Comparison of ENCODE assay signal across 8 cellular contexts in the genomic region with DNA sequence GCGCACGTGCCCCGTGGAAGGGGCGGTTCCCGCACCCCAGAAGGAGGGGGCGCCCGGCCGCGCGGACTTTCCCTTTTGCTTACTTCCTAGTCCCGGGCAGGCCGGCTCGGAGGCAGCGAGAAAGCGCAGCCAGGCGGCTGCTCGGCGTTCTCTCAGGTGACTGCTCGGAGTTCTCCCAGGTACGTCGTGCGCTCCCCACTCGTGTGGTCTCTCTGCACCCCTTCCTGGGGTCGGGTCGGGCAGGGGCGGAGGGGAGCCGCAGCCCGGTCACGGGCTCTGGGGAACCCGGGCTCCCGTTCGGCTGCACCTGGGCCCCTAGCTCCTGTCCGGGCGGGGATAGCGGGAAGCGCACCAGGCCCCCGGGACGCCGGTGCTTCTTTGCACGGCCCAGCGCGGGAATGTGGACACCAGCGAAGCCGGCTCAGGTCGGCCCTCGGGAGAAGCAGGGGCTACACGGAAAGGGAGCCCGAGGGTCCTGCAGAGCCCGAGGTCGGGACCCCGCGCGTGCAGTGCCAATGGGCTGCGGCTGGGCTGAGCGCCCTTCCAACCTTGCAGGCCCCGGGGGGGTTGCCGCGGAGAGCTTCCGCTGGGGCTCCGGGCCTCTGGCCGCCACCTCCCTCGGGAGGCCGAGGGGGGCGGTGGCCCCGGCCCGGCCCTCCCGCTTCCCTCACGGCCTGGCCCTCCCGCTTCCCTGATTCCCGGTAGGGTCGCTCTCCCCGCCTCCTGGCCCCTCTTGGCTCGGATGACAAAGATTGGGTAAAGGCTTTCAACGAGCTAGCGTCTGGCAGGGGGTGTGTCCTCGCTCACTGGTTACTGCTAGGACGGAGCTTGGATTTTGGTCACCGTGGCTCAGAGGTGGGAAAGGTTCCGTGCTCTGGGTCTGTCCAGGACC. TPM values are rescaled to one million over a fixed set of nuclear protein-coding genes. Genes with fewer than 3 reads are reported as not detected.
DNase-seq lines count a peak whose midpoint lies in the region; ATAC-seq, FAIRE-seq and TF ChIP-seq lines count a peak whose summit lies in the region.

A gene with protein sequence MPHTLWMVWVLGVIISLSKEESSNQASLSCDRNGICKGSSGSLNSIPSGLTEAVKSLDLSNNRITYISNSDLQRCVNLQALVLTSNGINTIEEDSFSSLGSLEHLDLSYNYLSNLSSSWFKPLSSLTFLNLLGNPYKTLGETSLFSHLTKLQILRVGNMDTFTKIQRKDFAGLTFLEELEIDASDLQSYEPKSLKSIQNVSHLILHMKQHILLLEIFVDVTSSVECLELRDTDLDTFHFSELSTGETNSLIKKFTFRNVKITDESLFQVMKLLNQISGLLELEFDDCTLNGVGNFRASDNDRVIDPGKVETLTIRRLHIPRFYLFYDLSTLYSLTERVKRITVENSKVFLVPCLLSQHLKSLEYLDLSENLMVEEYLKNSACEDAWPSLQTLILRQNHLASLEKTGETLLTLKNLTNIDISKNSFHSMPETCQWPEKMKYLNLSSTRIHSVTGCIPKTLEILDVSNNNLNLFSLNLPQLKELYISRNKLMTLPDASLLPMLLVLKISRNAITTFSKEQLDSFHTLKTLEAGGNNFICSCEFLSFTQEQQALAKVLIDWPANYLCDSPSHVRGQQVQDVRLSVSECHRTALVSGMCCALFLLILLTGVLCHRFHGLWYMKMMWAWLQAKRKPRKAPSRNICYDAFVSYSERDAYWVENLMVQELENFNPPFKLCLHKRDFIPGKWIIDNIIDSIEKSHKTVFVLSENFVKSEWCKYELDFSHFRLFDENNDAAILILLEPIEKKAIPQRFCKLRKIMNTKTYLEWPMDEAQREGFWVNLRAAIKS (plus strand): TSS at position 99 of the 892 bp plus-strand sequence. CDS start 18,628 bp downstream, outside the sequence.

- H4K20me1 ChIP-seq in GM12878 (ENCODE audit: control insufficient read depth, insufficient read depth), result no peaks in the 10 kb centered on the region; the same call in 1 of the 2 replicates

- H3K36me3 Mint-ChIP-seq in immature natural killer cell, result peaks cover 2 to 16% (median 13%) of the 10 kb centered on the region in 3 donors

- intact Hi-C loops in GM12878 (cut with micrococcal nuclease; ENCODE audit: unreplicated experiment), result no loop called here

- RAD21 ChIA-PET in GM12878 (lab: Charles Lee; ENCODE audit: unreplicated experiment), result no interaction called here

- H3K36me3 ChIP-seq in ACC112 (ENCODE audit: insufficient read depth, low read length), result no peaks in the 10 kb centered on the region
- no peaks in the 10 kb centered on the region for H3K36me3 ChIP-seq in GM12878 (ENCODE audit: control insufficient read depth in 2 of 2, insufficient read depth in 2 of 2, low read length in 1 of 2)

- SMC1A ChIA-PET in GM12878 (lab: Charles Lee; ENCODE audit: uncharacterized antibody, unreplicated experiment), result no interaction called here

- H3K9ac ChIP-seq in GM12878 (ENCODE audit: control insufficient read depth, insufficient read depth, low read length), result no peak within 1 kb of the TSS

- peaks cover 37% of the 10 kb centered on the region for H3K27me3 ChIP-seq in ACC112 (ENCODE audit: insufficient read depth, low read length)
- peaks cover 6 to 26% of the 10 kb centered on the region in 2 experiments for H3K27me3 ChIP-seq in GM12878 (replicated peaks in 1 of 2; ENCODE audit: control insufficient read depth in 2 of 2, insufficient read depth in 2 of 2, low read length in 1 of 2)

- peak; percentile 39 for TF ChIP-seq POLR2A in GM18951 (IDR thresholded peaks at IDR 0.05; ENCODE audit: extremely low read depth, insufficient read depth, insufficient read length)
- TF ChIP-seq POLR2A in GM12878 (IDR thresholded peaks at IDR 0.05; ENCODE audit: low read depth, low read length), result no peak

- peaks cover 12 to 20% of the 10 kb centered on the region in 2 donors for H3K4me1 Mint-ChIP-seq in immature natural killer cell

- H3K4me3 ChIP-seq in ACC112 (ENCODE audit: low read depth, low read length) (peak within 1 kb of the TSS; percentile 75), GM12878 (peak within 1 kb of the TSS; percentile 65)

- CTCF ChIA-PET in GM12878 (lab: Yijun Ruan, JAX), result no interaction called here

- H3K4me1 ChIP-seq in ACC112 (ENCODE audit: control insufficient read depth, insufficient read depth, low read length, unreplicated experiment) (no peaks in the 10 kb centered on the region), GM12878 (ENCODE audit: control insufficient read depth, insufficient read depth, low read length) (peaks cover 6% of the 10 kb centered on the region; the same call in 1 of the 2 replicates)

- WGBS in GM12878 (ENCODE audit: insufficient coverage, insufficient replicate concordance, low lambda C conversion rate, missing lambda C conversion rate), result 7% methylated on average over 46 of the region's 79 CpGs

- in situ Hi-C loops in GM18951 (cut with MboI; ENCODE audit: low sequenced_read_pairs, unreplicated experiment) (no loop called here), GM12878 (cut with MboI) (no loop called here)

- ATAC-seq in HG03280 (IDR thresholded peaks at IDR 0.05; ENCODE audit: unreplicated experiment) (peak; percentile 72), GM12878 (peak; percentile 95)

- no peak for TF ChIP-seq EP300 in GM12878 (IDR thresholded peaks at IDR 0.05; ENCODE audit: borderline replicate concordance in 1 of 2, control insufficient read depth in 1 of 2, low read depth in 2 of 2, low read length in 2 of 2)

- H3K4me3 Mint-ChIP-seq in immature natural killer cell, result peak within 1 kb of the TSS; percentile 81 to 87 (median 82)

- no peak for TF ChIP-seq RAD21 in GM12878 (IDR thresholded peaks at IDR 0.05; ENCODE audit: insufficient read depth, low read depth, low read length)

- H3K27ac ChIP-seq in ACC112 (ENCODE audit: low read depth, low read length) (no peak within 1 kb of the TSS), GM12878 (ENCODE audit: control insufficient read depth, insufficient read depth) (no peak within 1 kb of the TSS)

- H2AFZ ChIP-seq in ACC112 (ENCODE audit: low read length, unreplicated experiment) (peak within 1 kb of the TSS; percentile 11), GM12878 (ENCODE audit: control insufficient read depth, low read depth, low read length) (peak within 1 kb of the TSS; percentile 67)

- POLR2A ChIA-PET in GM12878 (lab: Charles Lee), result interaction anchor here (0.6 kb wide), 1 partner anchor 51 kb away, joined by 4 read pairs; no protein-coding TSS in a partner anchor

- no peak for FAIRE-seq in GM12878 (lab: Jason Lieb, UNC)

- H3K27me3 Mint-ChIP-seq in immature natural killer cell (ENCODE audit: low read depth in 3 of 3), result peaks cover 7 to 35% (median 9%) of the 10 kb centered on the region in 3 donors

- H3K27ac Mint-ChIP-seq in immature natural killer cell, result no peak within 1 kb of the TSS

- no TSS peak for BruUV-seq in GM12878 (replicated peaks; lab: Mats Ljungman, UMichigan)

- H3K9me3 Mint-ChIP-seq in immature natural killer cell, result peaks cover 8 to 16% (median 15%) of the 10 kb centered on the region in 6 donors

- DNase-seq in T-helper 22 cell (ENCODE audit: low read depth) (peak; percentile 30), GM12878 (ENCODE audit: low read depth, low spot score) (no peak), immature natural killer cell (peak; percentile 34 to 49 (median 37)), foreskin melanocyte (no peak)
- peak; percentile 34 to 53 for DNase-seq in stimulated activated CD4-positive, alpha-beta T cell treated with anti-CD3 and anti-CD28 coated beads, Interleukin-12 subunit alpha, Interleukin-12 subunit beta, amount 100 ng/mL, for 24 hours (ENCODE audit: low read depth in 2 of 2)

- no peaks in the 10 kb centered on the region for H3K79me2 ChIP-seq in ACC112 (ENCODE audit: control insufficient read depth, insufficient read depth, low read length, unreplicated experiment)
- H3K79me2 ChIP-seq in GM12878 (ENCODE audit: control insufficient read depth, insufficient read depth, low read length), result no peaks in the 10 kb centered on the region

- H3K9me3 ChIP-seq in GM12878 (replicated peaks; ENCODE audit: control insufficient read depth, insufficient read depth, low read length), result peaks cover 11% of the 10 kb centered on the region

- no peak for TF ChIP-seq CTCF in GM12878 (IDR thresholded peaks at IDR 0.05 in 2 of 3, conservative IDR thresholded peaks at IDR 0.05 in 1 of 3; ENCODE audit: control insufficient read depth in 2 of 3, extremely low read depth in 1 of 3, insufficient read depth in 1 of 3, low read depth in 3 of 3, low read length in 3 of 3)

- H3K4me2 ChIP-seq in GM12878 (ENCODE audit: control insufficient read depth, insufficient read depth), result peak within 1 kb of the TSS; percentile 79

TF ChIP-seq in GM12878, 131 proteins besides CTCF, POLR2A, EP300 and RAD21:
- peak in 1 of 2 experiments; percentile 95; a peak in 3 of 4 replicates for TF ChIP-seq BHLHE40 (IDR thresholded peaks at IDR 0.05; ENCODE audit: borderline replicate concordance in 1 of 2, low read depth in 2 of 2, low read length in 1 of 2)
- TF ChIP-seq ZZZ3 (IDR thresholded peaks at IDR 0.05; ENCODE audit: control insufficient read depth, insufficient read length, low read depth), result no peak
- peak; percentile 12 for TF ChIP-seq MEF2B (IDR thresholded peaks at IDR 0.05; ENCODE audit: partially characterized antibody, poor library complexity, severe bottlenecking)

RNA-seq across cellular contexts. Expression of the gene that starts here (rescaled TPM):
- total RNA-seq in GM12878 (2013; cell fraction: nucleolus; rRNA removed), result 0.54 TPM in 1 of 2 replicates, not detected in the other
- total RNA-seq in GM12878 (2014; rRNA removed), result under 0.01 TPM in 1 of 2 replicates, not detected in the other
- total RNA-seq in GM12878 (2014; rRNA removed; fragmentation: Illumina TruSeq; extraction: Trizol), result 0.09 TPM in 1 of 2 replicates, not detected in the other
- 0.08 TPM in 1 of 2 replicates, not detected in the other for total RNA-seq in GM12878 (2021)
- not detected for polyA plus RNA-seq in GM12878 (2011; ENCODE audit: low read depth)
- 0.05 and 0.13 TPM in 2 replicates for polyA plus RNA-seq in GM12878 (2011; rRNA removed)
- 0.03 TPM in 1 of 2 replicates, not detected in the other for polyA plus RNA-seq in GM12878 (2011; cell fraction: cytosol; rRNA removed)
- 0.20 and 0.33 TPM in 2 replicates for polyA plus RNA-seq in GM12878 (2011; cell fraction: nucleus; rRNA removed)
- 0.30 and 0.38 TPM in 2 replicates for polyA plus RNA-seq in GM12878 (2012)
- 0.07 TPM in 1 of 2 replicates, not detected in the other for polyA plus RNA-seq in GM12878 (2014; fragmentation: Illumina TruSeq; extraction: Trizol)
- under 1 TPM; 0.04 to 0.19 TPM for polyA plus RNA-seq in GM12878 (2014; fragmentation: Nextera tagmentation; extraction: Ambion mirVana)
- polyA plus RNA-seq in GM12878 (2014; rRNA removed), result not detected in 2 replicates
- polyA plus RNA-seq in GM12878 (2016; fragmentation: Nextera tagmentation; extraction: Ambion mirVana), result not detected
- polyA minus RNA-seq in GM12878 (2011; rRNA and poly(A)+ RNA removed), result 0.07 TPM in 1 of 2 replicates, not detected in the other
- not detected in 2 replicates for polyA minus RNA-seq in GM12878 (2011; cell fraction: cytosol; rRNA and poly(A)+ RNA removed)
- polyA minus RNA-seq in GM12878 (2011; cell fraction: nucleus; rRNA and poly(A)+ RNA removed), result 0.19 and 0.24 TPM in 2 replicates
- polyA plus RNA-seq in immature natural killer cell, result 1 to 10 TPM in 2 of 3 donors, under 1 TPM in 1; 0.48 to 2.6 (median 1.5) TPM

Comparison
In these comparisons a context has a peak if more than half of its experiments do, and no peak if none do; other contexts are left out.
1. Peak in ATAC-seq, H3K4me3 ChIP-seq and H3K4me2 ChIP-seq in GM12878; RNA of the gene not detected or under 1 TPM.
2. DNase-seq: peak in T-helper 22 cell (single experiment), immature natural killer cell (3 of 3) and stimulated activated CD4-positive, alpha-beta T cell treated with anti-CD3 and anti-CD28 coated beads, Interleukin-12 subunit alpha, Interleukin-12 subunit beta, amount 100 ng/mL, for 24 hours (2 of 2); none in GM12878 (single experiment) and foreskin melanocyte (single experiment).